ENCODE assay signal across 10 cellular contexts in genomic region chr2:220476877-220477276, GRCh38.
"Had no signal": no experiment of that assay in that cellular context is flagged by ENCODE, and none has a peak within 500 bp of the region (broad histone marks: within the 10 kb centered on the region; RNA-seq: fewer than 3 reads in every experiment).

No MANE protein-coding gene starts in this region.

- ATAC-seq: GM23338, HCT116 had no signal

- H3K4me2 ChIP-seq: GM23338 had no signal

- H3K27ac ChIP-seq: GM23248 had no signal

- H3K4me3 ChIP-seq: GM23248, GM23338, HAP-1 had no signal

- H2AFZ ChIP-seq: GM23338 had no signal

- DNase-seq: GM23248, GOT3, H7, H9, HCEC 1CT, HFFc6 had no signal

- H3K4me1 ChIP-seq: HAP-1 had no signal

- H3K36me3 ChIP-seq: HAP-1 had no signal

- H3K9me3 ChIP-seq: HAP-1 had no signal

- H3K9ac ChIP-seq: GM23248 had no signal

- FAIRE-seq: H54 had no signal
